26 cellular contexts compared by ENCODE assay signal in the genomic region with DNA sequence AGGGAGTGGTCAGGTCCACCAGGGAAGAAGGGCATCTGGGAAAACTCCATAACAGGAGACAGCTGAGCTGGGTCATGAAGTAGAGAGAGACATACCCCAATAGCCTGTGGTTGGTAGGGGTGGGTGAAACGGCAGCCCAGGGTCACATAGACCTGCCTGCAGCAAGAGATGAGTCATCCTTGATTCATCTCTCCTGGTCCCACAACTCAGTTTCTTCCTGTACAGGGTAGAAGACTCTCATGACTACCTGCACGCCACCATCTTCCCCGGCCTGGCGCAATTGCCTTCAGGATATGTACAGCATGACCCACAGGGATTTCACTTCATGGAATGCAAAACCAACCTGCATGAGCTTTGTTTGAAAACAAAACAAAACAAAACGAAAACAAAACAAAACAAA. TPM values are rescaled to one million over a fixed set of nuclear protein-coding genes. Genes with fewer than 3 reads are reported as not detected.
DNase-seq lines count a peak whose midpoint lies in the region; ATAC-seq and TF ChIP-seq lines count a peak whose summit lies in the region.
"Had no signal": no experiment of that assay in that cellular context is flagged by ENCODE, and none has a peak within 500 bp of the region (broad histone marks: within the 10 kb centered on the region; RNA-seq: fewer than 3 reads in every experiment).

No MANE protein-coding gene starts in this region.

- ATAC-seq in HG03565 (IDR thresholded peaks at IDR 0.05; ENCODE audit: unreplicated experiment) (no peak), heart left ventricle (no peak), GM18858 (IDR thresholded peaks at IDR 0.05; ENCODE audit: unreplicated experiment) (no peak)
- ATAC-seq: gastrocnemius medialis; left lung; mucosa of descending colon; stimulated activated memory B cell treated with anti-CD40 and anti-IgM and Interleukin-4, amounts not matched to agents 10 μg/mL and 1 μg/mL and 100 μg/mL, for 72 hours had no signal

- no peaks in the 10 kb centered on the region for H3K9me3 ChIP-seq in heart left ventricle
- H3K9me3 ChIP-seq: colonic mucosa, gastrocnemius medialis, left lung, mucosa of descending colon, SJCRH30, thoracic aorta had no signal

- no peak overlapping the region for H3K9ac ChIP-seq in mesendoderm (ENCODE audit: low read length)

- TF ChIP-seq CTCF in epithelial cell of esophagus (IDR thresholded peaks at IDR 0.05; ENCODE audit: insufficient read depth, low read depth, low read length, missing control alignments), result no peak
- TF ChIP-seq CTCF in heart left ventricle (IDR thresholded peaks at IDR 0.05), result no peak

- no peak for TF ChIP-seq POLR2A in heart left ventricle (IDR thresholded peaks at IDR 0.05)

- no peak overlapping the region for H2AK5ac ChIP-seq in mesendoderm (ENCODE audit: low read length)

- H3K27ac ChIP-seq in heart left ventricle, result no peak overlapping the region
- no peak overlapping the region for H3K27ac ChIP-seq in mesendoderm (ENCODE audit: low read depth, low read length)
- H3K27ac ChIP-seq: colonic mucosa, gastrocnemius medialis, left lung, SJCRH30, thoracic aorta had no signal

- H3K27ac Mint-ChIP-seq in activated naive CD4-positive, alpha-beta T cell treated with anti-CD3 and anti-CD28 coated beads for 36 hours, result no peak overlapping the region
- H3K27ac Mint-ChIP-seq: CD14-positive monocyte; H9; stimulated activated memory B cell treated with anti-CD40 and anti-IgM and Interleukin-4, amounts not matched to agents 10 μg/mL and 1 μg/mL and 100 μg/mL, for 72 hours had no signal

- H3K9me3 Mint-ChIP-seq in activated naive CD4-positive, alpha-beta T cell treated with anti-CD3 and anti-CD28 coated beads for 36 hours, result no peaks in the 10 kb centered on the region
- H3K9me3 Mint-ChIP-seq: H9; stimulated activated memory B cell treated with anti-CD40 and anti-IgM and Interleukin-4, amounts not matched to agents 10 μg/mL and 1 μg/mL and 100 μg/mL, for 72 hours had no signal

- no peak overlapping the region for H2BK120ac ChIP-seq in mesendoderm (ENCODE audit: low read depth, low read length)

- H3K56ac ChIP-seq in mesendoderm (ENCODE audit: low read length), result no peak overlapping the region

- H4K5ac ChIP-seq in mesendoderm (ENCODE audit: low read length), result no peak overlapping the region

- H3K4me1 Mint-ChIP-seq in activated naive CD4-positive, alpha-beta T cell treated with anti-CD3 and anti-CD28 coated beads for 36 hours (ENCODE audit: low read depth), result no peaks in the 10 kb centered on the region
- H3K4me1 Mint-ChIP-seq: CD14-positive monocyte; H9; stimulated activated memory B cell treated with anti-CD40 and anti-IgM and Interleukin-4, amounts not matched to agents 10 μg/mL and 1 μg/mL and 100 μg/mL, for 72 hours had no signal

- no peak overlapping the region for H2BK5ac ChIP-seq in mesendoderm (ENCODE audit: low read length)

- 67 to 81% (median 73%) methylated on average over 5 of the region's 5 CpGs for WGBS in heart left ventricle, 4 donors
- WGBS in mesendoderm (ENCODE audit: extremely low coverage, insufficient coverage, low lambda C conversion rate), result no CpG with 5 or more reads among the region's 5 CpGs

- no peak overlapping the region for H3K4me3 Mint-ChIP-seq in activated naive CD4-positive, alpha-beta T cell treated with anti-CD3 and anti-CD28 coated beads for 36 hours
- H3K4me3 Mint-ChIP-seq: CD14-positive monocyte; H9; stimulated activated memory B cell treated with anti-CD40 and anti-IgM and Interleukin-4, amounts not matched to agents 10 μg/mL and 1 μg/mL and 100 μg/mL, for 72 hours had no signal

- no peaks in the 10 kb centered on the region for H3K36me3 ChIP-seq in heart left ventricle
- no peaks in the 10 kb centered on the region for H3K36me3 ChIP-seq in mesendoderm (ENCODE audit: control insufficient read depth, insufficient read depth, low read length)
- H3K36me3 ChIP-seq: colonic mucosa, gastrocnemius medialis, left lung, SJCRH30, thoracic aorta had no signal

- intact Hi-C loops in activated naive CD4-positive, alpha-beta T cell treated with anti-CD3 and anti-CD28 coated beads for 36 hours (cut with micrococcal nuclease), result no loop called here
- intact Hi-C loops in heart left ventricle (cut with DNase I), result no loop called here

- DNase-seq in activated naive CD4-positive, alpha-beta T cell treated with Interleukin-2 at 50 U/mL for 16 hours, result peak; percentile 19
- no peak for DNase-seq in activated naive CD4-positive, alpha-beta T cell treated with anti-CD3 and anti-CD28 coated beads for 36 hours
- DNase-seq in RPMI7951 (ENCODE audit: low read depth) (peak; percentile 90), epithelial cell of esophagus (ENCODE audit: low read depth) (peak; percentile 87), heart left ventricle (no peak), mesendoderm (no peak)
- DNase-seq: activated CD4-positive, CD25-positive, alpha-beta regulatory T cell treated with anti-CD3 and anti-CD28 coated beads, Interleukin-2, amount 50 U/mL, for 72 hours; activated gamma-delta T cell treated with Interleukin-2 at 50 U/mL for 16 hours; anterior cingulate cortex; colonic mucosa; DMS153; gastrocnemius medialis; H9; KBM-7; left lung; mucosa of descending colon; NCI-H1092; NCI-H2081 treated with DMSO at 0.1 percent for 48 hours; NCI-H526; retina; SJCRH30 had no signal

- no peak overlapping the region for H3K23ac ChIP-seq in mesendoderm (ENCODE audit: low read length)

- no peaks in the 10 kb centered on the region for H3K36me3 Mint-ChIP-seq in activated naive CD4-positive, alpha-beta T cell treated with anti-CD3 and anti-CD28 coated beads for 36 hours (ENCODE audit: low read depth)
- H3K36me3 Mint-ChIP-seq: CD14-positive monocyte; stimulated activated memory B cell treated with anti-CD40 and anti-IgM and Interleukin-4, amounts not matched to agents 10 μg/mL and 1 μg/mL and 100 μg/mL, for 72 hours had no signal

- H3K4ac ChIP-seq in mesendoderm (ENCODE audit: low read depth, low read length), result no peak overlapping the region

- no peaks in the 10 kb centered on the region for H3K79me1 ChIP-seq in mesendoderm (ENCODE audit: low read length)

- no peak overlapping the region for H3K4me2 ChIP-seq in mesendoderm (ENCODE audit: low read length)

- no peak overlapping the region for H4K8ac ChIP-seq in mesendoderm (ENCODE audit: low read depth, low read length)

- H3K27me3 Mint-ChIP-seq in activated naive CD4-positive, alpha-beta T cell treated with anti-CD3 and anti-CD28 coated beads for 36 hours (ENCODE audit: low read depth), result peaks cover 3% of the 10 kb centered on the region
- H3K27me3 Mint-ChIP-seq: stimulated activated memory B cell treated with anti-CD40 and anti-IgM and Interleukin-4, amounts not matched to agents 10 μg/mL and 1 μg/mL and 100 μg/mL, for 72 hours had no signal

- H2BK15ac ChIP-seq in mesendoderm (replicated peaks; ENCODE audit: low read depth), result no peak overlapping the region

- H3K4me3 ChIP-seq in epithelial cell of esophagus (ENCODE audit: low read length) (no peak overlapping the region), heart left ventricle (no peak overlapping the region), mesendoderm (ENCODE audit: low read length) (no peak overlapping the region)
- H3K4me3 ChIP-seq: colonic mucosa, gastrocnemius medialis, left lung, mucosa of descending colon, SJCRH30, thoracic aorta had no signal

- H3K27me3 ChIP-seq in heart left ventricle (peaks cover 0 to 6% (median 0%) of the 10 kb centered on the region in 9 donors), mesendoderm (ENCODE audit: insufficient read depth, low read length, poor library complexity) (no peaks in the 10 kb centered on the region)
- H3K27me3 ChIP-seq: colonic mucosa, gastrocnemius medialis, left lung, SJCRH30 had no signal

- H3K18ac ChIP-seq in mesendoderm (ENCODE audit: low read length), result no peak overlapping the region

- H3K79me2 ChIP-seq in mesendoderm (ENCODE audit: control insufficient read depth, insufficient read depth, low read length), result no peaks in the 10 kb centered on the region

- H3K4me1 ChIP-seq in heart left ventricle (no peaks in the 10 kb centered on the region), mesendoderm (ENCODE audit: control insufficient read depth, low read depth, low read length) (peaks cover 3% of the 10 kb centered on the region)
- H3K4me1 ChIP-seq: colonic mucosa, gastrocnemius medialis, left lung, SJCRH30 had no signal

- CTCF ChIA-PET in activated naive CD4-positive, alpha-beta T cell treated with anti-CD3 and anti-CD28 coated beads for 36 hours (lab: Charles Lee), result no interaction called here

RNA-seq across cellular contexts. Expression of a gene that starts 45.1 kb away (rescaled TPM):
- total RNA-seq in activated naive CD4-positive, alpha-beta T cell treated with anti-CD3 and anti-CD28 coated beads for 36 hours, result not detected
- 34.8 and 38.6 TPM in 2 replicates for total RNA-seq in RPMI7951 (2014; rRNA removed; shearing (Covaris generic))
- 10 to 100 TPM in 1 of 9 donors, 1 to 10 TPM in 1, under 1 TPM in 6, not detected in 1; 0.32 to 11.2 (median 0.84) TPM for total RNA-seq in heart left ventricle
- under 1 TPM; 0.04 to 0.83 TPM for polyA plus RNA-seq in heart left ventricle
- 0.10 TPM for polyA plus RNA-seq in mesendoderm (2013, experiment 1 of 2)
- 0.14 TPM for polyA plus RNA-seq in mesendoderm (2013, experiment 2 of 2)
- polyA plus RNA-seq: CD14-positive monocyte had no signal

Comparison
In these comparisons a context has a peak if more than half of its experiments do, and no peak if none do; other contexts are left out.
1. DNase-seq: peak in activated naive CD4-positive, alpha-beta T cell treated with Interleukin-2 at 50 U/mL for 16 hours (single experiment), RPMI7951 (single experiment) and epithelial cell of esophagus (single experiment); none in activated naive CD4-positive, alpha-beta T cell treated with anti-CD3 and anti-CD28 coated beads for 36 hours (single experiment), heart left ventricle (0 of 5) and mesendoderm (single experiment).